In genomic region chr18:78479443-78479842, GRCh38 we compare ENCODE assay signal across 20 cellular contexts.
A peak's percentile ranks its signal among the peaks of the same experiment; 100 is the strongest.
DNase-seq lines count a peak whose midpoint lies in the region; ATAC-seq, FAIRE-seq and TF ChIP-seq lines count a peak whose summit lies in the region.
"Had no signal": no experiment of that assay in that cellular context is flagged by ENCODE, and none has a peak within 500 bp of the region (broad histone marks: within the 10 kb centered on the region; RNA-seq: fewer than 3 reads in every experiment).

No MANE protein-coding gene starts in this region.

- H3K27me3 Mint-ChIP-seq in H9 (ENCODE audit: low read depth): no peaks in the 10 kb centered on the region; the same call in 1 of the 2 replicates
- H3K27me3 Mint-ChIP-seq in type B pancreatic cell: peaks cover 4% of the 10 kb centered on the region
- H3K27me3 Mint-ChIP-seq: B cell; CD4-positive, alpha-beta T cell had no signal

- H3K27ac Mint-ChIP-seq in H9 (no peak overlapping the region), type B pancreatic cell (no peak overlapping the region)
- H3K27ac Mint-ChIP-seq: B cell; CD4-positive, alpha-beta T cell; CD8-positive, alpha-beta T cell had no signal

- no peak overlapping the region for H4K5ac ChIP-seq in H9 (ENCODE audit: insufficient read length, low read depth, low read length)

- no peak for FAIRE-seq in GM19239 (lab: Jason Lieb, UNC)
- FAIRE-seq: A549, D721Med, G401.6, GM12891 had no signal

- no peaks in the 10 kb centered on the region for H3K36me3 ChIP-seq in lung (ENCODE audit: control insufficient read depth in 2 of 2, insufficient read depth in 2 of 2, low read length in 2 of 2)
- H3K36me3 ChIP-seq: BLaER1 treated with 17β-estradiol and CSF1 and Interleukin-3, amounts not matched to agents 10 nM and 100 nM had no signal

- H3K9ac ChIP-seq in H9 (ENCODE audit: extremely low read depth, insufficient read length, low read length): no peak overlapping the region
- H3K9ac ChIP-seq: BLaER1 treated with 17β-estradiol and CSF1 and Interleukin-3, amounts not matched to agents 10 nM and 100 nM had no signal

- H2BK15ac ChIP-seq in H9 (ENCODE audit: low read depth, low read length): no peak overlapping the region

- H3K9me3 Mint-ChIP-seq in H9 (no peaks in the 10 kb centered on the region), type B pancreatic cell (no peaks in the 10 kb centered on the region)
- H3K9me3 Mint-ChIP-seq: CD8-positive, alpha-beta T cell had no signal

- no peak overlapping the region for H3K4me3 ChIP-seq in lung
- H3K4me3 ChIP-seq: A549; BLaER1 treated with 17β-estradiol and CSF1 and Interleukin-3, amounts not matched to agents 10 nM and 100 nM had no signal

- TF ChIP-seq CTCF in H9 (conservative IDR thresholded peaks at IDR 0.05) (0 out of 3 replicates have a peak, but pooled peaks have one; percentile 1), lung (IDR thresholded peaks at IDR 0.05; ENCODE audit: control extremely low read depth, extremely low read depth) (no peak), type B pancreatic cell (conservative IDR thresholded peaks at IDR 0.05) (no peak)

- WGBS in H9 (ENCODE audit: extremely low coverage, insufficient read length, low lambda C conversion rate): no CpG with 5 or more reads among the region's 16 CpGs
- 93 to 94% methylated on average over 16 of the region's 16 CpGs for WGBS in lung, 2 donors

- H3K79me1 ChIP-seq in H9 (ENCODE audit: insufficient read depth, low read depth, low read length, poor library complexity, severe bottlenecking): no peaks in the 10 kb centered on the region

- H3K27me3 ChIP-seq in H9 (ENCODE audit: insufficient read depth, low read length) (no peaks in the 10 kb centered on the region), lung (ENCODE audit: control insufficient read depth, insufficient read depth) (no peaks in the 10 kb centered on the region)
- H3K27me3 ChIP-seq: BLaER1 treated with 17β-estradiol and CSF1 and Interleukin-3, amounts not matched to agents 10 nM and 100 nM had no signal

- no peak overlapping the region for H2BK5ac ChIP-seq in H9 (ENCODE audit: insufficient read length, low read length)

- DNase-seq in H9 (no peak), lung (ENCODE audit: low spot score) (peak; percentile 20), type B pancreatic cell (ENCODE audit: extremely low spot score, unreplicated experiment) (peak; percentile 57), KG1 (lab: John Stamatoyannopoulos, UW) (no peak), GM19239 (ENCODE audit: insufficient read length, low spot score) (no peak)
- DNase-seq: AML-193; Caco-2; Calu3; CD4-positive, alpha-beta T cell; CD8-positive, alpha-beta T cell; DMS79 treated with DMSO at 0.1 percent for 48 hours; GF-D8 had no signal

- H3K23me2 ChIP-seq in H9 (ENCODE audit: insufficient read length, low read depth, low read length, poor library complexity, severe bottlenecking): no peaks in the 10 kb centered on the region

- no peak for ATAC-seq in lung (ENCODE audit: insufficient read depth, low FRiP score)
- ATAC-seq: A549; CD8-positive, alpha-beta T cell had no signal

- H3K9me3 ChIP-seq in H9 (ENCODE audit: control insufficient read depth, low read depth, low read length): no peaks in the 10 kb centered on the region
- H3K9me3 ChIP-seq in lung (ENCODE audit: control insufficient read depth in 2 of 2, insufficient read depth in 1 of 2, low read length in 1 of 2): peaks cover 0 to 2% of the 10 kb centered on the region in 2 donors
- H3K9me3 ChIP-seq: A549; BLaER1 treated with 17β-estradiol and CSF1 and Interleukin-3, amounts not matched to agents 10 nM and 100 nM; Caco-2 had no signal

- H3K18ac ChIP-seq in H9 (ENCODE audit: insufficient read length, low read depth, low read length): no peak overlapping the region

- no peak overlapping the region for H2BK20ac ChIP-seq in H9 (ENCODE audit: low read depth, low read length, poor library complexity, severe bottlenecking)

- no peak overlapping the region for H3K4ac ChIP-seq in H9 (ENCODE audit: low read depth, low read length)

- no peak overlapping the region for H3K4me3 Mint-ChIP-seq in H9
- H3K4me3 Mint-ChIP-seq in type B pancreatic cell: no peak overlapping the region
- H3K4me3 Mint-ChIP-seq: B cell; CD4-positive, alpha-beta T cell; CD8-positive, alpha-beta T cell had no signal

- no peak overlapping the region for H4K91ac ChIP-seq in H9 (ENCODE audit: insufficient read length, low read depth, low read length)

- no peaks in the 10 kb centered on the region for H3K4me1 ChIP-seq in H9 (ENCODE audit: insufficient read depth, low read length)
- no peaks in the 10 kb centered on the region for H3K4me1 ChIP-seq in lung (ENCODE audit: control insufficient read depth in 2 of 2, insufficient read depth in 2 of 2, low read length in 2 of 2)
- H3K4me1 ChIP-seq: A549; BLaER1 treated with 17β-estradiol and CSF1 and Interleukin-3, amounts not matched to agents 10 nM and 100 nM; Caco-2 had no signal

- no peak overlapping the region for H2AFZ ChIP-seq in H9 (ENCODE audit: low read length)

- H3K27ac ChIP-seq in H9 (ENCODE audit: insufficient read length, low read depth, low read length) (no peak overlapping the region), lung (ENCODE audit: low read depth in 1 of 2, low read length in 1 of 2) (no peak overlapping the region)
- H3K27ac ChIP-seq: 22Rv1; A549; BLaER1 treated with 17β-estradiol and CSF1 and Interleukin-3, amounts not matched to agents 10 nM and 100 nM; C4-2B had no signal

- no peak overlapping the region for H3K14ac ChIP-seq in H9 (ENCODE audit: insufficient read depth, low read length)

- no peak overlapping the region for H2BK120ac ChIP-seq in H9 (ENCODE audit: low read depth, low read length, poor library complexity, severe bottlenecking)

- no peaks in the 10 kb centered on the region for H4K20me1 ChIP-seq in H9 (ENCODE audit: control insufficient read depth, insufficient read depth, insufficient read length)
- H4K20me1 ChIP-seq: BLaER1 treated with 17β-estradiol and CSF1 and Interleukin-3, amounts not matched to agents 10 nM and 100 nM had no signal

- no peak overlapping the region for H2AK5ac ChIP-seq in H9 (ENCODE audit: insufficient read length, low read length)

- no peak overlapping the region for H3K4me2 ChIP-seq in H9 (ENCODE audit: insufficient read depth, insufficient read length, low read length)
- H3K4me2 ChIP-seq: A549; BLaER1 treated with 17β-estradiol and CSF1 and Interleukin-3, amounts not matched to agents 10 nM and 100 nM had no signal

- H3K4me1 Mint-ChIP-seq in H9 (no peaks in the 10 kb centered on the region), type B pancreatic cell (ENCODE audit: unreplicated experiment) (no peaks in the 10 kb centered on the region)
- H3K4me1 Mint-ChIP-seq: B cell had no signal

- H3T11ph ChIP-seq in H9 (ENCODE audit: low read length): no peak overlapping the region

- no peaks in the 10 kb centered on the region for H3K36me3 Mint-ChIP-seq in H9 (ENCODE audit: insufficient read depth in 1 of 3, low read depth in 3 of 3)
- H3K36me3 Mint-ChIP-seq in type B pancreatic cell: no peaks in the 10 kb centered on the region
- H3K36me3 Mint-ChIP-seq: CD8-positive, alpha-beta T cell had no signal

- no peak overlapping the region for H2BK12ac ChIP-seq in H9 (ENCODE audit: insufficient read length, low read depth, low read length)

- H3K56ac ChIP-seq in H9 (ENCODE audit: insufficient read length, low read depth, low read length): no peak overlapping the region

- H3K23ac ChIP-seq in H9 (ENCODE audit: insufficient read length, low read depth, low read length): no peak overlapping the region

- no peak overlapping the region for H4K8ac ChIP-seq in H9 (replicated peaks; ENCODE audit: insufficient read length, low read depth, low read length)

- no peaks in the 10 kb centered on the region for H3K79me2 ChIP-seq in H9 (ENCODE audit: insufficient read depth, low read length)

Comparison
In these comparisons a context has a peak if more than half of its experiments do, and no peak if none do; other contexts are left out.
1. DNase-seq: peak in lung (single experiment) and type B pancreatic cell (single experiment); none in H9 (single experiment), KG1 (single experiment) and GM19239 (single experiment).